In genomic region chr12:57106021-57106708, GRCh38 we compare ENCODE assay signal across 29 cellular contexts. TPM values are rescaled to one million over a fixed set of nuclear protein-coding genes. Genes with fewer than 3 reads are reported as not detected.
A peak's percentile ranks its signal among the peaks of the same experiment; 100 is the strongest.
DNase-seq lines count a peak whose midpoint lies in the region; ATAC-seq lines count a peak whose summit lies in the region.
"Had no signal": no experiment of that assay in that cellular context is flagged by ENCODE, and none has a peak within 500 bp of the region (broad histone marks: within the 10 kb centered on the region; RNA-seq: fewer than 3 reads in every experiment).

No MANE protein-coding gene starts in this region.

- ATAC-seq in T-cell (replicated peaks in 1 of 4) (no peak), GM19035 (IDR thresholded peaks at IDR 0.05; ENCODE audit: unreplicated experiment) (no peak)
- ATAC-seq: A549; activated CD4-positive, alpha-beta T cell treated with anti-CD3 and anti-CD28 coated beads for 36 hours; Panc1 had no signal

- H3K27ac ChIP-seq in BLaER1 treated with 17β-estradiol and CSF1 and Interleukin-3, amounts not matched to agents 10 nM and 100 nM: peak overlapping the region in 1 of 11 experiments; percentile 23; a peak in 2 of 22 replicates
- H3K27ac ChIP-seq in muscle layer of colon (ENCODE audit: low read depth, low read length): peak overlapping the region; percentile 16
- H3K27ac ChIP-seq: A549, BLaER1, brain microvascular endothelial cell, colonic mucosa, prostate gland, SK-N-MC, suprapubic skin had no signal

- no peak for DNase-seq in T-helper 2 cell treated with Interferon-gamma antibody and Interleukin-4, amounts not matched to agents 5 μg/mL and 100 μg/mL, for 36 hours (ENCODE audit: low spot score)
- no peak for DNase-seq in T-helper 2 cell
- no peak for DNase-seq in T-cell
- no peak for DNase-seq in DMS79 treated with DMSO at 0.1 percent for 48 hours (lab: John Stamatoyannopoulos, UW)
- DNase-seq in activated CD4-positive, alpha-beta memory T cell treated with anti-CD3 and anti-CD28 coated beads for 36 hours: no peak
- DNase-seq: activated CD4-positive, alpha-beta T cell treated with anti-CD3 and anti-CD28 coated beads for 36 hours; activated CD8-positive, alpha-beta memory T cell treated with anti-CD3 and anti-CD28 coated beads, Interleukin-2, amount 50 U/mL, for 48 hours; brain microvascular endothelial cell; colonic mucosa; DMS79; hippocampal formation; islet precursor cell; MM.1S; NCI-H187 treated with DMSO at 0.1 percent for 48 hours; NCI-H226; stimulated activated CD4-positive, alpha-beta T cell treated with anti-CD3 and anti-CD28 coated beads, Interleukin-4, amount 100 ng/mL, for 1 hour had no signal

- no peaks in the 10 kb centered on the region for H3K27me3 ChIP-seq in BLaER1 treated with 17β-estradiol and CSF1 and Interleukin-3, amounts not matched to agents 10 nM and 100 nM
- H3K27me3 ChIP-seq in muscle layer of colon (ENCODE audit: control insufficient read depth in 1 of 2, insufficient read depth in 2 of 2, low read length in 2 of 2): no peaks in the 10 kb centered on the region
- H3K27me3 ChIP-seq: BLaER1, brain microvascular endothelial cell, colonic mucosa, suprapubic skin had no signal

- peak overlapping the region in 5 of 11 experiments; percentile 13 to 98 (median 97); a peak in 8 of 22 replicates for H3K4me2 ChIP-seq in BLaER1 treated with 17β-estradiol and CSF1 and Interleukin-3, amounts not matched to agents 10 nM and 100 nM
- H3K4me2 ChIP-seq: A549, BLaER1, smooth muscle cell had no signal

- CTCF ChIA-PET in T-cell (lab: Charles Lee): no interaction called here
- CTCF ChIA-PET in activated CD4-positive, alpha-beta memory T cell treated with anti-CD3 and anti-CD28 coated beads for 36 hours (lab: Charles Lee): interaction anchor here (0.6 to 1.1 kb wide), 4 partner anchors 9 to 37 kb away, joined by 3 to 4 read pairs (median 3); no protein-coding TSS in a partner anchor

- peak overlapping the region in 6 of 11 experiments; percentile 9 to 99 (median 45); a peak in 7 of 22 replicates for H3K9ac ChIP-seq in BLaER1 treated with 17β-estradiol and CSF1 and Interleukin-3, amounts not matched to agents 10 nM and 100 nM
- H3K9ac ChIP-seq in muscle layer of colon (ENCODE audit: low read length): no peak overlapping the region
- H3K9ac ChIP-seq: BLaER1 had no signal

- peaks cover 27 to 89% (median 77%) of the 10 kb centered on the region in 10 experiments for H3K4me1 ChIP-seq in BLaER1 treated with 17β-estradiol and CSF1 and Interleukin-3, amounts not matched to agents 10 nM and 100 nM
- H3K4me1 ChIP-seq in muscle layer of colon (ENCODE audit: insufficient read depth, low read length): peaks cover 26% of the 10 kb centered on the region

- H3K36me3 ChIP-seq in BLaER1 treated with 17β-estradiol and CSF1 and Interleukin-3, amounts not matched to agents 10 nM and 100 nM: peaks cover 70 to 83% (median 76%) of the 10 kb centered on the region in 11 experiments
- H3K36me3 ChIP-seq in muscle layer of colon (ENCODE audit: insufficient read depth, low read length): peaks cover 57% of the 10 kb centered on the region

- H3K4me3 Mint-ChIP-seq in T-helper 2 cell treated with Interferon-gamma antibody and Interleukin-4, amounts not matched to agents 5 μg/mL and 100 μg/mL, for 36 hours: no peak overlapping the region
- no peak overlapping the region for H3K4me3 Mint-ChIP-seq in T-cell
- H3K4me3 Mint-ChIP-seq in activated CD4-positive, alpha-beta memory T cell treated with anti-CD3 and anti-CD28 coated beads for 36 hours: no peak overlapping the region
- H3K4me3 Mint-ChIP-seq: activated CD4-positive, alpha-beta T cell treated with anti-CD3 and anti-CD28 coated beads for 36 hours; nephron had no signal

- intact Hi-C loops in activated CD4-positive, alpha-beta memory T cell treated with anti-CD3 and anti-CD28 coated beads for 36 hours (cut with micrococcal nuclease): no loop called here

- H3K36me3 Mint-ChIP-seq in T-helper 2 cell treated with Interferon-gamma antibody and Interleukin-4, amounts not matched to agents 5 μg/mL and 100 μg/mL, for 36 hours (ENCODE audit: low read depth): peaks cover 46% of the 10 kb centered on the region
- peaks cover 38% of the 10 kb centered on the region for H3K36me3 Mint-ChIP-seq in T-cell
- peaks cover 62% of the 10 kb centered on the region for H3K36me3 Mint-ChIP-seq in activated CD4-positive, alpha-beta memory T cell treated with anti-CD3 and anti-CD28 coated beads for 36 hours

- no peaks in the 10 kb centered on the region for H3K27me3 Mint-ChIP-seq in T-helper 2 cell treated with Interferon-gamma antibody and Interleukin-4, amounts not matched to agents 5 μg/mL and 100 μg/mL, for 36 hours (ENCODE audit: low read depth)
- no peaks in the 10 kb centered on the region for H3K27me3 Mint-ChIP-seq in T-cell
- no peaks in the 10 kb centered on the region for H3K27me3 Mint-ChIP-seq in activated CD4-positive, alpha-beta memory T cell treated with anti-CD3 and anti-CD28 coated beads for 36 hours
- H3K27me3 Mint-ChIP-seq: activated CD4-positive, alpha-beta T cell treated with anti-CD3 and anti-CD28 coated beads for 36 hours had no signal

- H3K27ac Mint-ChIP-seq in T-helper 2 cell treated with Interferon-gamma antibody and Interleukin-4, amounts not matched to agents 5 μg/mL and 100 μg/mL, for 36 hours: peak overlapping the region; percentile 65
- peak overlapping the region; percentile 65 to 68 for H3K27ac Mint-ChIP-seq in T-cell
- H3K27ac Mint-ChIP-seq in activated CD4-positive, alpha-beta memory T cell treated with anti-CD3 and anti-CD28 coated beads for 36 hours: no peak overlapping the region
- H3K27ac Mint-ChIP-seq: nephron had no signal

- peaks cover 6 to 91% (median 69%) of the 10 kb centered on the region in 11 experiments; a peak in 21 of 22 replicates for H4K20me1 ChIP-seq in BLaER1 treated with 17β-estradiol and CSF1 and Interleukin-3, amounts not matched to agents 10 nM and 100 nM

- peaks cover 27% of the 10 kb centered on the region for H3K4me1 Mint-ChIP-seq in T-helper 2 cell treated with Interferon-gamma antibody and Interleukin-4, amounts not matched to agents 5 μg/mL and 100 μg/mL, for 36 hours (ENCODE audit: low read depth)
- H3K4me1 Mint-ChIP-seq in T-cell: peaks cover 55 to 64% (median 57%) of the 10 kb centered on the region in 3 donors
- H3K4me1 Mint-ChIP-seq in activated CD4-positive, alpha-beta memory T cell treated with anti-CD3 and anti-CD28 coated beads for 36 hours (ENCODE audit: low read depth): peaks cover 63% of the 10 kb centered on the region

- H3K9me3 ChIP-seq in BLaER1 treated with 17β-estradiol and CSF1 and Interleukin-3, amounts not matched to agents 10 nM and 100 nM (replicated peaks in 1 of 11): no peaks in the 10 kb centered on the region
- H3K9me3 ChIP-seq in muscle layer of colon (ENCODE audit: low read length): no peaks in the 10 kb centered on the region
- H3K9me3 ChIP-seq: A549, BLaER1, colonic mucosa, prostate gland, suprapubic skin had no signal

- POLR2A ChIA-PET in T-cell (lab: Charles Lee): no interaction called here
- POLR2A ChIA-PET in activated CD4-positive, alpha-beta memory T cell treated with anti-CD3 and anti-CD28 coated beads for 36 hours (lab: Charles Lee): interaction anchor here (1.0 to 1.9 kb wide), 2 partner anchors 11 to 14 kb away, joined by 4 to 5 read pairs; no protein-coding TSS in a partner anchor

- no peaks in the 10 kb centered on the region for H3K9me3 Mint-ChIP-seq in T-helper 2 cell treated with Interferon-gamma antibody and Interleukin-4, amounts not matched to agents 5 μg/mL and 100 μg/mL, for 36 hours
- H3K9me3 Mint-ChIP-seq in T-cell: no peaks in the 10 kb centered on the region
- H3K9me3 Mint-ChIP-seq in activated CD4-positive, alpha-beta memory T cell treated with anti-CD3 and anti-CD28 coated beads for 36 hours: no peaks in the 10 kb centered on the region
- H3K9me3 Mint-ChIP-seq: nephron had no signal

- H3K4me3 ChIP-seq in BLaER1 treated with 17β-estradiol and CSF1 and Interleukin-3, amounts not matched to agents 10 nM and 100 nM: no peak overlapping the region
- no peak overlapping the region for H3K4me3 ChIP-seq in muscle layer of colon (ENCODE audit: low read depth in 1 of 2, low read length in 2 of 2)
- H3K4me3 ChIP-seq: A549, BLaER1, colonic mucosa, prostate gland, SK-N-MC, smooth muscle cell, suprapubic skin had no signal

RNA-seq across cellular contexts. Expression of gene STAT6, which starts 5.0 kb away (rescaled TPM):
- 100 to 1,000 TPM; 227 to 348 (median 341) TPM for total RNA-seq in T-cell
- total RNA-seq in activated CD4-positive, alpha-beta memory T cell treated with anti-CD3 and anti-CD28 coated beads for 36 hours: 100 to 1,000 TPM; 209 to 218 TPM

RNA-seq across cellular contexts. Expression of gene NAB2, which starts 17.3 kb away (rescaled TPM):
- total RNA-seq in T-cell: 10 to 100 TPM in 3 of 5 donors, 1 to 10 TPM in 2; 4.2 to 21.6 (median 16.9) TPM
- 10 to 100 TPM; 39.6 to 41.6 TPM for total RNA-seq in activated CD4-positive, alpha-beta memory T cell treated with anti-CD3 and anti-CD28 coated beads for 36 hours

RNA-seq across cellular contexts. Expression of gene LRP1, which starts 22.1 kb away (rescaled TPM):
- 1 to 10 TPM; 5.9 to 8.1 (median 7.7) TPM for total RNA-seq in T-cell
- 1 to 10 TPM; 1.4 TPM for total RNA-seq in activated CD4-positive, alpha-beta memory T cell treated with anti-CD3 and anti-CD28 coated beads for 36 hours

RNA-seq across cellular contexts. Expression of gene NEMP1, which starts 27.6 kb away (rescaled TPM):
- total RNA-seq in T-cell: 10 to 100 TPM; 10.7 to 26.1 (median 19.9) TPM
- total RNA-seq in activated CD4-positive, alpha-beta memory T cell treated with anti-CD3 and anti-CD28 coated beads for 36 hours: 10 to 100 TPM; 70.6 to 73.5 TPM

RNA-seq across cellular contexts. Expression of gene LRP1-AS, which starts 41.3 kb away (rescaled TPM):
- total RNA-seq in T-cell: not detected
- not detected for total RNA-seq in activated CD4-positive, alpha-beta memory T cell treated with anti-CD3 and anti-CD28 coated beads for 36 hours
- total RNA-seq: activated CD4-positive, alpha-beta T cell treated with anti-CD3 and anti-CD28 coated beads for 36 hours; colonic mucosa; endothelial cell of umbilical vein; lung microvascular endothelial cell; prostate gland; smooth muscle cell; suprapubic skin had no signal
